ENCODE assay signal across 2 cellular contexts in genomic region chr5:55584398-55585265, GRCh38.
TF ChIP-seq lines count a peak whose summit lies in the region.

No MANE protein-coding gene starts in this region.

TF ChIP-seq in GM23338, 12 proteins besides CTCF, POLR2A, EP300 and RAD21 (continued from another document):
- TF ChIP-seq ZNF462 (CRISPR knock-in tag; IDR thresholded peaks at IDR 0.05) (no peak), POLR2AphosphoS5 (IDR thresholded peaks at IDR 0.05; ENCODE audit: low read depth) (no peak), NANOG (IDR thresholded peaks at IDR 0.05; ENCODE audit: borderline replicate concordance) (no peak), REST (IDR thresholded peaks at IDR 0.05; ENCODE audit: unreplicated experiment) (no peak), EZH2 (IDR thresholded peaks at IDR 0.05; ENCODE audit: low read depth, unreplicated experiment) (no peak), ZNF331 (CRISPR knock-in tag; IDR thresholded peaks at IDR 0.05; ENCODE audit: low read depth) (no peak), ETS1 (IDR thresholded peaks at IDR 0.05) (no peak), JUNB (IDR thresholded peaks at IDR 0.05; ENCODE audit: unreplicated experiment) (no peak), STAT1 (IDR thresholded peaks at IDR 0.05; ENCODE audit: unreplicated experiment) (no peak), EZH2phosphoT487 (IDR thresholded peaks at IDR 0.05; ENCODE audit: unreplicated experiment) (no peak), CREB1 (CRISPR knock-in tag; IDR thresholded peaks at IDR 0.05; ENCODE audit: low read depth) (no peak)

TF ChIP-seq in endothelial cell of umbilical vein, 7 proteins besides CTCF, POLR2A, EP300 and RAD21 (continued from another document):
- no peak for TF ChIP-seq POLR2AphosphoS5 (IDR thresholded peaks at IDR 0.05; ENCODE audit: insufficient read depth, low read depth, low read length)
- no peak for TF ChIP-seq MYC (IDR thresholded peaks at IDR 0.05; ENCODE audit: low read depth, low read length)
- TF ChIP-seq JUN (IDR thresholded peaks at IDR 0.05; ENCODE audit: borderline replicate concordance, insufficient read depth, insufficient read length, low read depth), result no peak
- TF ChIP-seq EZH2 (IDR thresholded peaks at IDR 0.05; ENCODE audit: borderline replicate concordance, low read depth, low read length, severe bottlenecking), result no peak
- TF ChIP-seq GATA2 (IDR thresholded peaks at IDR 0.05; ENCODE audit: insufficient read depth, insufficient read length, low read depth, low read length), result no peak
- TF ChIP-seq MAX (IDR thresholded peaks at IDR 0.05; ENCODE audit: insufficient read depth, insufficient read length), result no peak
